ENCODE assay signal across 15 cellular contexts in genomic region chr17:27586203-27586701, GRCh38. TPM values are rescaled to one million over a fixed set of nuclear protein-coding genes. Genes with fewer than 3 reads are reported as not detected.
DNase-seq lines count a peak whose midpoint lies in the region; ATAC-seq and TF ChIP-seq lines count a peak whose summit lies in the region.
"Had no signal": no experiment of that assay in that cellular context is flagged by ENCODE, and none has a peak within 500 bp of the region (broad histone marks: within the 10 kb centered on the region; RNA-seq: fewer than 3 reads in every experiment).

No MANE protein-coding gene starts in this region.

- H3K27ac Mint-ChIP-seq in activated naive CD4-positive, alpha-beta T cell treated with anti-CD3 and anti-CD28 coated beads, Interleukin-2, amount 10 ng/mL, durations not matched to agents 7 days and 5 days, result no peak overlapping the region

- H3K9me3 Mint-ChIP-seq in activated naive CD4-positive, alpha-beta T cell treated with anti-CD3 and anti-CD28 coated beads, Interleukin-2, amount 10 ng/mL, durations not matched to agents 7 days and 5 days, result no peaks in the 10 kb centered on the region
- H3K9me3 Mint-ChIP-seq: central memory CD8-positive, alpha-beta T cell had no signal

- CTCF ChIA-PET in activated naive CD4-positive, alpha-beta T cell treated with anti-CD3 and anti-CD28 coated beads, Interleukin-2, amount 10 ng/mL, durations not matched to agents 7 days and 5 days (lab: Charles Lee), result interaction anchor here (1.6 kb wide), 1 partner anchor 14 kb away, joined by 6 read pairs; no protein-coding TSS in a partner anchor

- TF ChIP-seq CTCF in foreskin keratinocyte (conservative IDR thresholded peaks at IDR 0.05), result no peak

- DNase-seq in DMS 273 (lab: John Stamatoyannopoulos, UW; ENCODE audit: unreplicated experiment) (peak; percentile 25), DMS 273 treated with DMSO at 0.1 percent for 48 hours (lab: John Stamatoyannopoulos, UW) (no peak), amniotic stem cell (lab: John Stamatoyannopoulos, UW) (peak; percentile 29), foreskin keratinocyte (peak; percentile 39 to 52), NCI-H1930 (lab: John Stamatoyannopoulos, UW) (no peak)
- no peak for DNase-seq in activated naive CD4-positive, alpha-beta T cell (lab: John Stamatoyannopoulos, UW)
- DNase-seq in activated naive CD4-positive, alpha-beta T cell treated with anti-CD3 and anti-CD28 coated beads, Interleukin-2, amount 10 ng/mL, durations not matched to agents 7 days and 5 days, result no peak
- DNase-seq: activated naive CD4-positive, alpha-beta T cell treated with Interleukin-2 at 50 U/mL for 16 hours; small intestine; stomach had no signal

- peaks cover 8% of the 10 kb centered on the region for H3K4me1 Mint-ChIP-seq in activated naive CD4-positive, alpha-beta T cell treated with anti-CD3 and anti-CD28 coated beads, Interleukin-2, amount 10 ng/mL, durations not matched to agents 7 days and 5 days
- H3K4me1 Mint-ChIP-seq: central memory CD8-positive, alpha-beta T cell had no signal

- no peaks in the 10 kb centered on the region for H3K27me3 Mint-ChIP-seq in activated naive CD4-positive, alpha-beta T cell treated with anti-CD3 and anti-CD28 coated beads, Interleukin-2, amount 10 ng/mL, durations not matched to agents 7 days and 5 days
- H3K27me3 Mint-ChIP-seq: central memory CD8-positive, alpha-beta T cell had no signal

- H3K4me3 Mint-ChIP-seq in activated naive CD4-positive, alpha-beta T cell treated with anti-CD3 and anti-CD28 coated beads, Interleukin-2, amount 10 ng/mL, durations not matched to agents 7 days and 5 days, result no peak overlapping the region
- H3K4me3 Mint-ChIP-seq: central memory CD8-positive, alpha-beta T cell had no signal

- no peaks in the 10 kb centered on the region for H3K4me1 ChIP-seq in foreskin keratinocyte

- no peaks in the 10 kb centered on the region for H3K27me3 ChIP-seq in foreskin keratinocyte
- H3K27me3 ChIP-seq: stomach had no signal

- peak; percentile 64 for ATAC-seq in foreskin keratinocyte

- peaks cover 19% of the 10 kb centered on the region for H3K36me3 Mint-ChIP-seq in activated naive CD4-positive, alpha-beta T cell treated with anti-CD3 and anti-CD28 coated beads, Interleukin-2, amount 10 ng/mL, durations not matched to agents 7 days and 5 days

- no peak overlapping the region for H3K4me3 ChIP-seq in skin epidermis
- H3K4me3 ChIP-seq: lung, SK-N-MC, stomach had no signal

- H3K27ac ChIP-seq in foreskin keratinocyte (no peak overlapping the region), skin epidermis (peak overlapping the region in 15 of 21 experiments; percentile 17 to 78 (median 56))
- H3K27ac ChIP-seq: 22Rv1, SK-N-MC, stomach had no signal

RNA-seq across cellular contexts. Expression of gene LGALS9, which starts 44.7 kb away (rescaled TPM):
- total RNA-seq in foreskin keratinocyte, result 0.82 and 1.1 TPM in 2 replicates
- 1.7 and 1.9 TPM in 2 replicates for polyA plus RNA-seq in foreskin keratinocyte

Comparison
In these comparisons a context has a peak if more than half of its experiments do, and no peak if none do; other contexts are left out.
1. DNase-seq: peak in DMS 273 (single experiment), amniotic stem cell (single experiment) and foreskin keratinocyte (2 of 2); none in DMS 273 treated with DMSO at 0.1 percent for 48 hours (single experiment), activated naive CD4-positive, alpha-beta T cell (0 of 4), activated naive CD4-positive, alpha-beta T cell treated with anti-CD3 and anti-CD28 coated beads, Interleukin-2, amount 10 ng/mL, durations not matched to agents 7 days and 5 days (single experiment) and NCI-H1930 (0 of 2).